Comparison of ENCODE assay signal across 26 cellular contexts in genomic region chr6:54474898-54475297, GRCh38.
"Had no signal": no experiment of that assay in that cellular context is flagged by ENCODE, and none has a peak within 500 bp of the region (broad histone marks: within the 10 kb centered on the region; RNA-seq: fewer than 3 reads in every experiment).

No MANE protein-coding gene starts in this region.

- H3K27me3 ChIP-seq: stomach, suprapubic skin, testis, thyroid gland, tibial artery, tibial nerve, transverse colon, upper lobe of left lung, upper lobe of right lung, uterus, vagina had no signal

- H3K9me3 ChIP-seq: stomach, suprapubic skin, testis, thoracic aorta, thyroid gland, tibial artery, tibial nerve, transverse colon, upper lobe of left lung, upper lobe of right lung, uterus, vagina had no signal

- ATAC-seq: stimulated activated effector memory CD8-positive, alpha-beta T cell treated with anti-CD3 and anti-CD28 coated beads, Interleukin-12 subunit alpha, Interleukin-12 subunit beta, amount 100 ng/mL, for 72 hours; stimulated activated memory B cell treated with anti-CD40 and anti-IgM and Interleukin-4, amounts not matched to agents 10 μg/mL and 1 μg/mL and 100 μg/mL, for 72 hours; stimulated activated naive B cell treated with anti-CD40 and anti-IgM and Interleukin-4, amounts not matched to agents 10 μg/mL and 1 μg/mL and 100 μg/mL, for 72 hours; stimulated activated naive CD8-positive, alpha-beta T cell treated with anti-CD3 and anti-CD28 coated beads, Interleukin-15, amount 100 ng/mL, for 72 hours; stimulated activated naive CD8-positive, alpha-beta T cell treated with anti-CD3 and anti-CD28 coated beads, Interleukin-15, Interleukin-2, amounts not matched to agents 100 U/mL and 50 U/mL, for 24 hours; upper lobe of right lung had no signal

- DNase-seq: stimulated activated CD4-positive, alpha-beta T cell treated with anti-CD3 and anti-CD28 coated beads, Interleukin-2, amount 100 ng/mL, for 48 hours; stimulated activated CD4-positive, alpha-beta T cell treated with anti-CD3 and anti-CD28 coated beads, Interleukin-4, amount 100 ng/mL, for 1 hour; stimulated activated CD4-positive, alpha-beta T cell treated with anti-CD3 and anti-CD28 coated beads, Interleukin-4, amount 100 ng/mL, for 24 hours; stimulated activated CD4-positive, alpha-beta T cell treated with anti-CD3 and anti-CD28 coated beads, Interleukin-4, amount 100 ng/mL, for 4 hours; stimulated activated CD8-positive, alpha-beta memory T cell treated with anti-CD3 and anti-CD28 coated beads, Interleukin-4, amount 100 ng/mL, for 48 hours; stimulated activated naive B cell treated with anti-CD40 and anti-IgM and Interleukin-4, amounts not matched to agents 10 μg/mL and 1 μg/mL and 100 μg/mL, for 72 hours; stimulated activated naive CD4-positive, alpha-beta T cell; stimulated activated naive CD4-positive, alpha-beta T cell treated with Interleukin-2 at 50 U/mL for 16 hours; stimulated activated naive CD8-positive, alpha-beta T cell treated with anti-CD3 and anti-CD28 coated beads, Interleukin-15, amount 100 ng/mL, for 72 hours; stimulated activated naive CD8-positive, alpha-beta T cell treated with anti-CD3 and anti-CD28 coated beads, Interleukin-15, Interleukin-2, amounts not matched to agents 100 U/mL and 50 U/mL, for 24 hours; stomach; substantia nigra; testis; thyroid gland; tibial artery; transverse colon; trophoblast cell; upper lobe of left lung; upper lobe of right lung; uterus had no signal

- H3K4me3 ChIP-seq: stomach, suprapubic skin, testis, thoracic aorta, thyroid gland, tibial artery, tibial nerve, transverse colon, upper lobe of left lung, upper lobe of right lung, uterus, vagina had no signal

- H3K4me1 ChIP-seq: stomach, suprapubic skin, testis, thyroid gland, tibial artery, tibial nerve, transverse colon, upper lobe of left lung, upper lobe of right lung, uterus, vagina had no signal

- H3K27ac ChIP-seq: stomach, suprapubic skin, testis, thoracic aorta, thyroid gland, tibial artery, tibial nerve, transverse colon, upper lobe of left lung, upper lobe of right lung, uterus, vagina had no signal

- H3K36me3 ChIP-seq: stomach, suprapubic skin, thoracic aorta, thyroid gland, tibial artery, tibial nerve, transverse colon, upper lobe of left lung, upper lobe of right lung, uterus, vagina had no signal
